Comparison of ENCODE assay signal across 9 cellular contexts in genomic region chr3:16374047-16375019, GRCh38.
A peak's percentile ranks its signal among the peaks of the same experiment; 100 is the strongest.
DNase-seq lines count a peak whose midpoint lies in the region; ATAC-seq and TF ChIP-seq lines count a peak whose summit lies in the region.
"Had no signal": no experiment of that assay in that cellular context is flagged by ENCODE, and none has a peak within 500 bp of the region (broad histone marks: within the 10 kb centered on the region; RNA-seq: fewer than 3 reads in every experiment).

No MANE protein-coding gene starts in this region.

- H3K9me3 ChIP-seq in lung (ENCODE audit: control insufficient read depth in 2 of 2, insufficient read depth in 1 of 2, low read length in 1 of 2) = peaks cover 0 to 5% of the 10 kb centered on the region in 2 donors

- H3K27me3 Mint-ChIP-seq in activated T-cell treated with anti-CD3 and anti-CD28 coated beads, Interleukin-2, amount 50 U/mL, for 24 hours = no peaks in the 10 kb centered on the region

- no peak overlapping the region for H3K27ac ChIP-seq in lung (ENCODE audit: low read depth in 1 of 2, low read length in 1 of 2)

- WGBS in lung, 2 donors = 83 to 88% methylated on average over 18 of the region's 18 CpGs

- DNase-seq in GM12865 (ENCODE audit: low read depth) = peak; percentile 81
- DNase-seq in activated T-cell treated with anti-CD3 and anti-CD28 coated beads, Interleukin-2, amount 50 U/mL, for 24 hours = no peak
- peak; percentile 36 for DNase-seq in lung (ENCODE audit: low spot score)
- no peak for DNase-seq in EL
- DNase-seq in omental fat pad (ENCODE audit: low spot score) = no peak
- DNase-seq in NCI-H1048 (lab: John Stamatoyannopoulos, UW) = no peak
- DNase-seq: NCI-H1105 had no signal

- peaks cover 0 to 10% of the 10 kb centered on the region in 2 donors for H3K36me3 ChIP-seq in lung (ENCODE audit: control insufficient read depth in 2 of 2, insufficient read depth in 2 of 2, low read length in 2 of 2)

- H3K4me3 ChIP-seq in GM12865 (ENCODE audit: low read depth, low read length) (no peak overlapping the region), lung (no peak overlapping the region)

- peaks cover 23 to 36% of the 10 kb centered on the region in 2 donors for H3K4me1 ChIP-seq in lung (ENCODE audit: control insufficient read depth in 2 of 2, insufficient read depth in 2 of 2, low read length in 2 of 2)

- H3K36me3 Mint-ChIP-seq in activated T-cell treated with anti-CD3 and anti-CD28 coated beads, Interleukin-2, amount 50 U/mL, for 24 hours (ENCODE audit: low read depth) = peaks cover 100% of the 10 kb centered on the region

- no peak for TF ChIP-seq CTCF in GM12865 (IDR thresholded peaks at IDR 0.05; ENCODE audit: insufficient read depth, low read depth, low read length, missing control alignments)
- no peak for TF ChIP-seq CTCF in lung (IDR thresholded peaks at IDR 0.05; ENCODE audit: control extremely low read depth, extremely low read depth)
- TF ChIP-seq CTCF in omental fat pad (IDR thresholded peaks at IDR 0.05) = no peak

- H3K4me3 Mint-ChIP-seq in activated T-cell treated with anti-CD3 and anti-CD28 coated beads, Interleukin-2, amount 50 U/mL, for 24 hours = peak overlapping the region; percentile 23

- H3K4me1 Mint-ChIP-seq in activated T-cell treated with anti-CD3 and anti-CD28 coated beads, Interleukin-2, amount 50 U/mL, for 24 hours (ENCODE audit: low read depth) = peaks cover 98% of the 10 kb centered on the region

- ATAC-seq in GM21619 (IDR thresholded peaks at IDR 0.05; ENCODE audit: unreplicated experiment) (peak; percentile 25), lung (ENCODE audit: insufficient read depth, low FRiP score) (no peak), omental fat pad (ENCODE audit: low FRiP score) (no peak), HG03025 (IDR thresholded peaks at IDR 0.05; ENCODE audit: low FRiP score, unreplicated experiment) (no peak)

- peaks cover 11% of the 10 kb centered on the region for H3K9me3 Mint-ChIP-seq in activated T-cell treated with anti-CD3 and anti-CD28 coated beads, Interleukin-2, amount 50 U/mL, for 24 hours

- peak overlapping the region; percentile 88 for H3K27ac Mint-ChIP-seq in activated T-cell treated with anti-CD3 and anti-CD28 coated beads, Interleukin-2, amount 50 U/mL, for 24 hours

- H3K27me3 ChIP-seq in lung (ENCODE audit: control insufficient read depth, insufficient read depth) = no peaks in the 10 kb centered on the region

Comparison
In these comparisons a context has a peak if more than half of its experiments do, and no peak if none do; other contexts are left out.
1. DNase-seq: peak in GM12865 (single experiment) and lung (single experiment); none in activated T-cell treated with anti-CD3 and anti-CD28 coated beads, Interleukin-2, amount 50 U/mL, for 24 hours (single experiment), EL (single experiment), omental fat pad (single experiment) and NCI-H1048 (single experiment).